In the genomic region with DNA sequence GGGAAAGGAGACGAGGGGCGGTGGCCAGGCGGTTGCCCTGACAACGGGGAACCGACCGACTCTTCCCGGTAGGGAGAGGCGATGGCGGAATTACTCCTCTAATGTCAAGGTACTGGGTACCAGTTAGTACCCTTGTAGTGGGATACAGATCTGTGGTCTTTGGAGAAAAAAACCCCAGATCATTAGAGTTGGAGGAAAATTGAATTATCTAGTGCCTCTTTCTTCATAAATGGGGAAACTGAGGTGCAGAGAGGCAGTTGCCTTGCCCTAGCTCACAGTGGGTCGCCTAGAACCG, we compare ENCODE assay signal across 2 cellular contexts.
TF ChIP-seq lines count a peak whose summit lies in the region.

No MANE protein-coding gene starts in this region.

TF ChIP-seq in K562, 482 proteins besides CTCF, POLR2A, EP300 and RAD21 (continues in another document):
- TF ChIP-seq, protein P1, sequence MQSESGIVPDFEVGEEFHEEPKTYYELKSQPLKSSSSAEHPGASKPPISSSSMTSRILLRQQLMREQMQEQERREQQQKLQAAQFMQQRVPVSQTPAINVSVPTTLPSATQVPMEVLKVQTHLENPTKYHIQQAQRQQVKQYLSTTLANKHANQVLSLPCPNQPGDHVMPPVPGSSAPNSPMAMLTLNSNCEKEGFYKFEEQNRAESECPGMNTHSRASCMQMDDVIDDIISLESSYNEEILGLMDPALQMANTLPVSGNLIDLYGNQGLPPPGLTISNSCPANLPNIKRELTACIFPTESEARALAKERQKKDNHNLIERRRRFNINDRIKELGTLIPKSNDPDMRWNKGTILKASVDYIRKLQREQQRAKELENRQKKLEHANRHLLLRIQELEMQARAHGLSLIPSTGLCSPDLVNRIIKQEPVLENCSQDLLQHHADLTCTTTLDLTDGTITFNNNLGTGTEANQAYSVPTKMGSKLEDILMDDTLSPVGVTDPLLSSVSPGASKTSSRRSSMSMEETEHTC (IDR thresholded peaks at IDR 0.05), result no peak
- TF ChIP-seq, protein P2, sequence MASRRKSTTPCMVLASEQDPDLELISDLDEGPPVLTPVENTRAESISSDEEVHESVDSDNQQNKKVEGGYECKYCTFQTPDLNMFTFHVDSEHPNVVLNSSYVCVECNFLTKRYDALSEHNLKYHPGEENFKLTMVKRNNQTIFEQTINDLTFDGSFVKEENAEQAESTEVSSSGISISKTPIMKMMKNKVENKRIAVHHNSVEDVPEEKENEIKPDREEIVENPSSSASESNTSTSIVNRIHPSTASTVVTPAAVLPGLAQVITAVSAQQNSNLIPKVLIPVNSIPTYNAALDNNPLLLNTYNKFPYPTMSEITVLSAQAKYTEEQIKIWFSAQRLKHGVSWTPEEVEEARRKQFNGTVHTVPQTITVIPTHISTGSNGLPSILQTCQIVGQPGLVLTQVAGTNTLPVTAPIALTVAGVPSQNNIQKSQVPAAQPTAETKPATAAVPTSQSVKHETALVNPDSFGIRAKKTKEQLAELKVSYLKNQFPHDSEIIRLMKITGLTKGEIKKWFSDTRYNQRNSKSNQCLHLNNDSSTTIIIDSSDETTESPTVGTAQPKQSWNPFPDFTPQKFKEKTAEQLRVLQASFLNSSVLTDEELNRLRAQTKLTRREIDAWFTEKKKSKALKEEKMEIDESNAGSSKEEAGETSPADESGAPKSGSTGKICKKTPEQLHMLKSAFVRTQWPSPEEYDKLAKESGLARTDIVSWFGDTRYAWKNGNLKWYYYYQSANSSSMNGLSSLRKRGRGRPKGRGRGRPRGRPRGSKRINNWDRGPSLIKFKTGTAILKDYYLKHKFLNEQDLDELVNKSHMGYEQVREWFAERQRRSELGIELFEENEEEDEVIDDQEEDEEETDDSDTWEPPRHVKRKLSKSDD (conservative IDR thresholded peaks at IDR 0.05; ENCODE audit: low read length), result 0 out of 2 replicates have a peak, but pooled peaks have one; percentile 9
- TF ChIP-seq, protein P3, sequence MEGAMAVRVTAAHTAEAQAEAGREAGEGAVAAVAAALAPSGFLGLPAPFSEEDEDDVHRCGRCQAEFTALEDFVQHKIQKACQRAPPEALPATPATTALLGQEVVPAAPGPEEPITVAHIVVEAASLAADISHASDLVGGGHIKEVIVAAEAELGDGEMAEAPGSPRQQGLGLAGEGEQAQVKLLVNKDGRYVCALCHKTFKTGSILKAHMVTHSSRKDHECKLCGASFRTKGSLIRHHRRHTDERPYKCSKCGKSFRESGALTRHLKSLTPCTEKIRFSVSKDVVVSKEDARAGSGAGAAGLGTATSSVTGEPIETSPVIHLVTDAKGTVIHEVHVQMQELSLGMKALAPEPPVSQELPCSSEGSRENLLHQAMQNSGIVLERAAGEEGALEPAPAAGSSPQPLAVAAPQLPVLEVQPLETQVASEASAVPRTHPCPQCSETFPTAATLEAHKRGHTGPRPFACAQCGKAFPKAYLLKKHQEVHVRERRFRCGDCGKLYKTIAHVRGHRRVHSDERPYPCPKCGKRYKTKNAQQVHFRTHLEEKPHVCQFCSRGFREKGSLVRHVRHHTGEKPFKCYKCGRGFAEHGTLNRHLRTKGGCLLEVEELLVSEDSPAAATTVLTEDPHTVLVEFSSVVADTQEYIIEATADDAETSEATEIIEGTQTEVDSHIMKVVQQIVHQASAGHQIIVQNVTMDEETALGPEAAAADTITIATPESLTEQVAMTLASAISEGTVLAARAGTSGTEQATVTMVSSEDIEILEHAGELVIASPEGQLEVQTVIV (CRISPR knock-in tag; IDR thresholded peaks at IDR 0.05; ENCODE audit: borderline replicate concordance), result no peak
- TF ChIP-seq, protein P4, sequence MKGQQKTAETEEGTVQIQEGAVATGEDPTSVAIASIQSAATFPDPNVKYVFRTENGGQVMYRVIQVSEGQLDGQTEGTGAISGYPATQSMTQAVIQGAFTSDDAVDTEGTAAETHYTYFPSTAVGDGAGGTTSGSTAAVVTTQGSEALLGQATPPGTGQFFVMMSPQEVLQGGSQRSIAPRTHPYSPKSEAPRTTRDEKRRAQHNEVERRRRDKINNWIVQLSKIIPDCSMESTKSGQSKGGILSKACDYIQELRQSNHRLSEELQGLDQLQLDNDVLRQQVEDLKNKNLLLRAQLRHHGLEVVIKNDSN (CRISPR knock-in tag; IDR thresholded peaks at IDR 0.05), result no peak
- TF ChIP-seq RFX1 (IDR thresholded peaks at IDR 0.05) (peak; percentile 99), TARDBP (IDR thresholded peaks at IDR 0.05) (peak; percentile 14; the same call in 1 of the 2 replicates), ELF1 (tag; IDR thresholded peaks at IDR 0.05) (peak; percentile 42; the same call in 1 of the 2 replicates), MYNN (IDR thresholded peaks at IDR 0.05) (peak; percentile 37; the same call in 1 of the 2 replicates), MYNN (CRISPR knock-in tag; IDR thresholded peaks at IDR 0.05) (no peak), DPF2 (IDR thresholded peaks at IDR 0.05) (peak; percentile 7; the same call in 1 of the 2 replicates), CEBPG (CRISPR knock-in tag; IDR thresholded peaks at IDR 0.05) (peak; percentile 31; the same call in 1 of the 2 replicates), CEBPG (tag; conservative IDR thresholded peaks at IDR 0.05 in 1 of 2, IDR thresholded peaks at IDR 0.05 in 1 of 2) (no peak), MXI1 (IDR thresholded peaks at IDR 0.05; ENCODE audit: low read depth, low read length) (peak; percentile 95), HDAC3 (IDR thresholded peaks at IDR 0.05; ENCODE audit: borderline replicate concordance, partially characterized antibody) (peak; percentile 22)
- TF ChIP-seq, protein P5, sequence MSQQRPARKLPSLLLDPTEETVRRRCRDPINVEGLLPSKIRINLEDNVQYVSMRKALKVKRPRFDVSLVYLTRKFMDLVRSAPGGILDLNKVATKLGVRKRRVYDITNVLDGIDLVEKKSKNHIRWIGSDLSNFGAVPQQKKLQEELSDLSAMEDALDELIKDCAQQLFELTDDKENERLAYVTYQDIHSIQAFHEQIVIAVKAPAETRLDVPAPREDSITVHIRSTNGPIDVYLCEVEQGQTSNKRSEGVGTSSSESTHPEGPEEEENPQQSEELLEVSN (IDR thresholded peaks at IDR 0.05; ENCODE audit: borderline replicate concordance in 1 of 2, extremely low read depth in 1 of 2, insufficient read depth in 1 of 2, insufficient read length in 1 of 2, low read depth in 1 of 2, low read length in 1 of 2, poor library complexity in 1 of 2, severe bottlenecking in 1 of 2), result peak in 1 of 2 experiments; percentile 51
- TF ChIP-seq, protein P6, sequence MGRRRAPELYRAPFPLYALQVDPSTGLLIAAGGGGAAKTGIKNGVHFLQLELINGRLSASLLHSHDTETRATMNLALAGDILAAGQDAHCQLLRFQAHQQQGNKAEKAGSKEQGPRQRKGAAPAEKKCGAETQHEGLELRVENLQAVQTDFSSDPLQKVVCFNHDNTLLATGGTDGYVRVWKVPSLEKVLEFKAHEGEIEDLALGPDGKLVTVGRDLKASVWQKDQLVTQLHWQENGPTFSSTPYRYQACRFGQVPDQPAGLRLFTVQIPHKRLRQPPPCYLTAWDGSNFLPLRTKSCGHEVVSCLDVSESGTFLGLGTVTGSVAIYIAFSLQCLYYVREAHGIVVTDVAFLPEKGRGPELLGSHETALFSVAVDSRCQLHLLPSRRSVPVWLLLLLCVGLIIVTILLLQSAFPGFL (CRISPR knock-in tag; IDR thresholded peaks at IDR 0.05), result 0 out of 2 replicates have a peak, but pooled peaks have one; percentile 0

TF ChIP-seq in HepG2, 621 proteins besides CTCF, POLR2A, EP300 and RAD21 (continues in another document):
- no peak for TF ChIP-seq RARA (CRISPR knock-in tag; IDR thresholded peaks at IDR 0.05)
- no peak for TF ChIP-seq ONECUT2 (CRISPR knock-in tag; IDR thresholded peaks at IDR 0.05)
- TF ChIP-seq, protein P7, sequence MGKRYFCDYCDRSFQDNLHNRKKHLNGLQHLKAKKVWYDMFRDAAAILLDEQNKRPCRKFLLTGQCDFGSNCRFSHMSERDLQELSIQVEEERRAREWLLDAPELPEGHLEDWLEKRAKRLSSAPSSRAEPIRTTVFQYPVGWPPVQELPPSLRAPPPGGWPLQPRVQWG (CRISPR knock-in tag; IDR thresholded peaks at IDR 0.05; ENCODE audit: borderline replicate concordance, low read depth), result no peak
- TF ChIP-seq NR3C1 (CRISPR knock-in tag; IDR thresholded peaks at IDR 0.05), result no peak
- no peak for TF ChIP-seq POLR2G (IDR thresholded peaks at IDR 0.05; ENCODE audit: low read depth, low read length)
- TF ChIP-seq, protein P8, sequence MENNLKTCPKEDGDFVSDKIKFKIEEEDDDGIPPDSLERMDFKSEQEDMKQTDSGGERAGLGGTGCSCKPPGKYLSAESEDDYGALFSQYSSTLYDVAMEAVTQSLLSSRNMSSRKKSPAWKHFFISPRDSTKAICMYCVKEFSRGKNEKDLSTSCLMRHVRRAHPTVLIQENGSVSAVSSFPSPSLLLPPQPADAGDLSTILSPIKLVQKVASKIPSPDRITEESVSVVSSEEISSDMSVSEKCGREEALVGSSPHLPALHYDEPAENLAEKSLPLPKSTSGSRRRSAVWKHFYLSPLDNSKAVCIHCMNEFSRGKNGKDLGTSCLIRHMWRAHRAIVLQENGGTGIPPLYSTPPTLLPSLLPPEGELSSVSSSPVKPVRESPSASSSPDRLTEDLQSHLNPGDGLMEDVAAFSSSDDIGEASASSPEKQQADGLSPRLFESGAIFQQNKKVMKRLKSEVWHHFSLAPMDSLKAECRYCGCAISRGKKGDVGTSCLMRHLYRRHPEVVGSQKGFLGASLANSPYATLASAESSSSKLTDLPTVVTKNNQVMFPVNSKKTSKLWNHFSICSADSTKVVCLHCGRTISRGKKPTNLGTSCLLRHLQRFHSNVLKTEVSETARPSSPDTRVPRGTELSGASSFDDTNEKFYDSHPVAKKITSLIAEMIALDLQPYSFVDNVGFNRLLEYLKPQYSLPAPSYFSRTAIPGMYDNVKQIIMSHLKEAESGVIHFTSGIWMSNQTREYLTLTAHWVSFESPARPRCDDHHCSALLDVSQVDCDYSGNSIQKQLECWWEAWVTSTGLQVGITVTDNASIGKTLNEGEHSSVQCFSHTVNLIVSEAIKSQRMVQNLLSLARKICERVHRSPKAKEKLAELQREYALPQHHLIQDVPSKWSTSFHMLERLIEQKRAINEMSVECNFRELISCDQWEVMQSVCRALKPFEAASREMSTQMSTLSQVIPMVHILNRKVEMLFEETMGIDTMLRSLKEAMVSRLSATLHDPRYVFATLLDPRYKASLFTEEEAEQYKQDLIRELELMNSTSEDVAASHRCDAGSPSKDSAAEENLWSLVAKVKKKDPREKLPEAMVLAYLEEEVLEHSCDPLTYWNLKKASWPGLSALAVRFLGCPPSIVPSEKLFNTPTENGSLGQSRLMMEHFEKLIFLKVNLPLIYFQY (CRISPR knock-in tag; IDR thresholded peaks at IDR 0.05; ENCODE audit: borderline replicate concordance), result no peak
- TF ChIP-seq RFX1 (IDR thresholded peaks at IDR 0.05), result peak; percentile 88
- TF ChIP-seq MTF1 (CRISPR knock-in tag; IDR thresholded peaks at IDR 0.05), result 0 out of 2 replicates have a peak, but pooled peaks have one; percentile 32
- TF ChIP-seq, protein P9, sequence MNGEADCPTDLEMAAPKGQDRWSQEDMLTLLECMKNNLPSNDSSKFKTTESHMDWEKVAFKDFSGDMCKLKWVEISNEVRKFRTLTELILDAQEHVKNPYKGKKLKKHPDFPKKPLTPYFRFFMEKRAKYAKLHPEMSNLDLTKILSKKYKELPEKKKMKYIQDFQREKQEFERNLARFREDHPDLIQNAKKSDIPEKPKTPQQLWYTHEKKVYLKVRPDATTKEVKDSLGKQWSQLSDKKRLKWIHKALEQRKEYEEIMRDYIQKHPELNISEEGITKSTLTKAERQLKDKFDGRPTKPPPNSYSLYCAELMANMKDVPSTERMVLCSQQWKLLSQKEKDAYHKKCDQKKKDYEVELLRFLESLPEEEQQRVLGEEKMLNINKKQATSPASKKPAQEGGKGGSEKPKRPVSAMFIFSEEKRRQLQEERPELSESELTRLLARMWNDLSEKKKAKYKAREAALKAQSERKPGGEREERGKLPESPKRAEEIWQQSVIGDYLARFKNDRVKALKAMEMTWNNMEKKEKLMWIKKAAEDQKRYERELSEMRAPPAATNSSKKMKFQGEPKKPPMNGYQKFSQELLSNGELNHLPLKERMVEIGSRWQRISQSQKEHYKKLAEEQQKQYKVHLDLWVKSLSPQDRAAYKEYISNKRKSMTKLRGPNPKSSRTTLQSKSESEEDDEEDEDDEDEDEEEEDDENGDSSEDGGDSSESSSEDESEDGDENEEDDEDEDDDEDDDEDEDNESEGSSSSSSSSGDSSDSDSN (CRISPR knock-in tag; IDR thresholded peaks at IDR 0.05), result no peak
- TF ChIP-seq SALL1 (CRISPR knock-in tag; IDR thresholded peaks at IDR 0.05), result no peak
- TF ChIP-seq SSRP1 (CRISPR knock-in tag; IDR thresholded peaks at IDR 0.05), result no peak
- TF ChIP-seq, protein P10, sequence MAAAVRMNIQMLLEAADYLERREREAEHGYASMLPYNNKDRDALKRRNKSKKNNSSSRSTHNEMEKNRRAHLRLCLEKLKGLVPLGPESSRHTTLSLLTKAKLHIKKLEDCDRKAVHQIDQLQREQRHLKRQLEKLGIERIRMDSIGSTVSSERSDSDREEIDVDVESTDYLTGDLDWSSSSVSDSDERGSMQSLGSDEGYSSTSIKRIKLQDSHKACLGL (CRISPR knock-in tag; IDR thresholded peaks at IDR 0.05), result no peak
- TF ChIP-seq EED (CRISPR knock-in tag; IDR thresholded peaks at IDR 0.05), result no peak
- no peak for TF ChIP-seq ZNF354B (CRISPR knock-in tag; IDR thresholded peaks at IDR 0.05)
- TF ChIP-seq KLF12 (CRISPR knock-in tag; IDR thresholded peaks at IDR 0.05; ENCODE audit: borderline replicate concordance), result peak; percentile 81; the same call in 1 of the 2 replicates
- TF ChIP-seq ZNF232 (CRISPR knock-in tag; IDR thresholded peaks at IDR 0.05; ENCODE audit: borderline replicate concordance), result peak; percentile 44; the same call in 1 of the 2 replicates
- 0 out of 2 replicates have a peak, but pooled peaks have one; percentile 19 for TF ChIP-seq ZNF777 (CRISPR knock-in tag; IDR thresholded peaks at IDR 0.05)
- TF ChIP-seq, protein P11, sequence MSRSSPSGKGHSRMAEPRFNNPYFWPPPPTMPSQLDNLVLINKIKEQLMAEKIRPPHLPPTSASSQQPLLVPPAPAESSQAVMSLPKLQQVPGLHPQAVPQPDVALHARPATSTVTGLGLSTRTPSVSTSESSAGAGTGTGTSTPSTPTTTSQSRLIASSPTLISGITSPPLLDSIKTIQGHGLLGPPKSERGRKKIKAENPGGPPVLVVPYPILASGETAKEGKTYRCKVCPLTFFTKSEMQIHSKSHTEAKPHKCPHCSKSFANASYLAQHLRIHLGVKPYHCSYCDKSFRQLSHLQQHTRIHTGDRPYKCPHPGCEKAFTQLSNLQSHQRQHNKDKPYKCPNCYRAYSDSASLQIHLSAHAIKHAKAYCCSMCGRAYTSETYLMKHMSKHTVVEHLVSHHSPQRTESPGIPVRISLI (CRISPR knock-in tag; IDR thresholded peaks at IDR 0.05; ENCODE audit: borderline replicate concordance), result no peak
- TF ChIP-seq, protein P12, sequence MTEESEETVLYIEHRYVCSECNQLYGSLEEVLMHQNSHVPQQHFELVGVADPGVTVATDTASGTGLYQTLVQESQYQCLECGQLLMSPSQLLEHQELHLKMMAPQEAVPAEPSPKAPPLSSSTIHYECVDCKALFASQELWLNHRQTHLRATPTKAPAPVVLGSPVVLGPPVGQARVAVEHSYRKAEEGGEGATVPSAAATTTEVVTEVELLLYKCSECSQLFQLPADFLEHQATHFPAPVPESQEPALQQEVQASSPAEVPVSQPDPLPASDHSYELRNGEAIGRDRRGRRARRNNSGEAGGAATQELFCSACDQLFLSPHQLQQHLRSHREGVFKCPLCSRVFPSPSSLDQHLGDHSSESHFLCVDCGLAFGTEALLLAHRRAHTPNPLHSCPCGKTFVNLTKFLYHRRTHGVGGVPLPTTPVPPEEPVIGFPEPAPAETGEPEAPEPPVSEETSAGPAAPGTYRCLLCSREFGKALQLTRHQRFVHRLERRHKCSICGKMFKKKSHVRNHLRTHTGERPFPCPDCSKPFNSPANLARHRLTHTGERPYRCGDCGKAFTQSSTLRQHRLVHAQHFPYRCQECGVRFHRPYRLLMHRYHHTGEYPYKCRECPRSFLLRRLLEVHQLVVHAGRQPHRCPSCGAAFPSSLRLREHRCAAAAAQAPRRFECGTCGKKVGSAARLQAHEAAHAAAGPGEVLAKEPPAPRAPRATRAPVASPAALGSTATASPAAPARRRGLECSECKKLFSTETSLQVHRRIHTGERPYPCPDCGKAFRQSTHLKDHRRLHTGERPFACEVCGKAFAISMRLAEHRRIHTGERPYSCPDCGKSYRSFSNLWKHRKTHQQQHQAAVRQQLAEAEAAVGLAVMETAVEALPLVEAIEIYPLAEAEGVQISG (CRISPR knock-in tag; IDR thresholded peaks at IDR 0.05), result no peak
- TF ChIP-seq MZF1 (CRISPR knock-in tag; IDR thresholded peaks at IDR 0.05; ENCODE audit: borderline replicate concordance), result no peak
